1 cellular context compared by ENCODE assay signal in the genomic region with DNA sequence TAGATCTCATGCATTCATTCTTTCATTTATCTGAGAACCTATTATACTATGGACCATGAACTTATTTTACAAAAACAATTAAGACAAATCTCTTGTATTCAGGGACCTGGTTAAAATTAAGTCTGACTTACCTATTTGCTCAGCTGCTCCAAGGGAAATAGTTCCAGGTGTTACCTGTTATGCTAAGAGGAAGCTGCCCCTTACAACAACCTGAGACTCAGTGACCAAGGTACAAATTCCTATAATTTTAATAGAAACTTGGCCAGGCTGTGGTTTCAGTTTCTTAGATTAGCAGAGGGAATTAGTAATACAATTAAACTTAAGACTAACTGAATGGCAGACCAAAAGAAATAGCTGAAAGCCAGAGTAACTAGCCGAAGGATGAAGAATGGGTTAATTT.
TF ChIP-seq lines count a peak whose summit lies in the region.

No MANE protein-coding gene starts in this region.

TF ChIP-seq in K562, 482 proteins besides CTCF, POLR2A, EP300 and RAD21 (continued from another document):
- TF ChIP-seq, protein P1, sequence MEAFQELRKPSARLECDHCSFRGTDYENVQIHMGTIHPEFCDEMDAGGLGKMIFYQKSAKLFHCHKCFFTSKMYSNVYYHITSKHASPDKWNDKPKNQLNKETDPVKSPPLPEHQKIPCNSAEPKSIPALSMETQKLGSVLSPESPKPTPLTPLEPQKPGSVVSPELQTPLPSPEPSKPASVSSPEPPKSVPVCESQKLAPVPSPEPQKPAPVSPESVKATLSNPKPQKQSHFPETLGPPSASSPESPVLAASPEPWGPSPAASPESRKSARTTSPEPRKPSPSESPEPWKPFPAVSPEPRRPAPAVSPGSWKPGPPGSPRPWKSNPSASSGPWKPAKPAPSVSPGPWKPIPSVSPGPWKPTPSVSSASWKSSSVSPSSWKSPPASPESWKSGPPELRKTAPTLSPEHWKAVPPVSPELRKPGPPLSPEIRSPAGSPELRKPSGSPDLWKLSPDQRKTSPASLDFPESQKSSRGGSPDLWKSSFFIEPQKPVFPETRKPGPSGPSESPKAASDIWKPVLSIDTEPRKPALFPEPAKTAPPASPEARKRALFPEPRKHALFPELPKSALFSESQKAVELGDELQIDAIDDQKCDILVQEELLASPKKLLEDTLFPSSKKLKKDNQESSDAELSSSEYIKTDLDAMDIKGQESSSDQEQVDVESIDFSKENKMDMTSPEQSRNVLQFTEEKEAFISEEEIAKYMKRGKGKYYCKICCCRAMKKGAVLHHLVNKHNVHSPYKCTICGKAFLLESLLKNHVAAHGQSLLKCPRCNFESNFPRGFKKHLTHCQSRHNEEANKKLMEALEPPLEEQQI (IDR thresholded peaks at IDR 0.05), result no peak
- no peak for TF ChIP-seq ZNF436 (CRISPR knock-in tag; IDR thresholded peaks at IDR 0.05)
- TF ChIP-seq, protein P2, sequence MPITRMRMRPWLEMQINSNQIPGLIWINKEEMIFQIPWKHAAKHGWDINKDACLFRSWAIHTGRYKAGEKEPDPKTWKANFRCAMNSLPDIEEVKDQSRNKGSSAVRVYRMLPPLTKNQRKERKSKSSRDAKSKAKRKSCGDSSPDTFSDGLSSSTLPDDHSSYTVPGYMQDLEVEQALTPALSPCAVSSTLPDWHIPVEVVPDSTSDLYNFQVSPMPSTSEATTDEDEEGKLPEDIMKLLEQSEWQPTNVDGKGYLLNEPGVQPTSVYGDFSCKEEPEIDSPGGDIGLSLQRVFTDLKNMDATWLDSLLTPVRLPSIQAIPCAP (CRISPR knock-in tag; IDR thresholded peaks at IDR 0.05; ENCODE audit: borderline replicate concordance), result no peak
